15 cellular contexts compared by ENCODE assay signal in the genomic region with DNA sequence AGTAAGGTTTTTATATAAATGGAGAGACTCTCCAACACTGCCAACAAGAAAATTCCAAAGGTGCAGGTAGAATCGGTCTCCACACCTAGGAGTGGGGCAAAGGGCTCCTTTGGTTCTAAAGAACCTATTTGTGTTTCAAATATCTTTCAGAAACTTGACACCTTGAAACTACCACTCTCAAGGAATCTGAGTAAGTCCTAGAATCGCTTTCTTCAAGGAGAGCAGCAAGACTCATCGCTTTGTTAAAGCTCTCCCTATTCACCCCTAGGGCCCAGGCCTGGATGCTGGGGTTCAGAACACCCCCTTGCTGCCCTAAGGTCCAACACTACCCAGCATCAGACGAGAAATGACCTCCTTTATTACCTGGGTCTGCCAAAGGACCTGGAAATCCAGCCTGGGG. TPM values are rescaled to one million over a fixed set of nuclear protein-coding genes. Genes with fewer than 3 reads are reported as not detected.
A peak's percentile ranks its signal among the peaks of the same experiment; 100 is the strongest.
DNase-seq lines count a peak whose midpoint lies in the region; ATAC-seq, FAIRE-seq and TF ChIP-seq lines count a peak whose summit lies in the region.
"Had no signal": no experiment of that assay in that cellular context is flagged by ENCODE, and none has a peak within 500 bp of the region (broad histone marks: within the 10 kb centered on the region; RNA-seq: fewer than 3 reads in every experiment).

No MANE protein-coding gene starts in this region.

- H3K9me3 Mint-ChIP-seq in activated CD4-positive, alpha-beta T cell treated with anti-CD3 and anti-CD28 coated beads for 36 hours (ENCODE audit: low read depth) = no peaks in the 10 kb centered on the region
- peaks cover 5% of the 10 kb centered on the region for H3K9me3 Mint-ChIP-seq in activated B cell treated with CpG ODN at 0.5 μM for 24 hours

- H3K4me3 Mint-ChIP-seq in activated CD4-positive, alpha-beta T cell treated with anti-CD3 and anti-CD28 coated beads for 36 hours = peak overlapping the region; percentile 65
- peak overlapping the region; percentile 42 for H3K4me3 Mint-ChIP-seq in activated B cell treated with CpG ODN at 0.5 μM for 24 hours

- CTCF ChIA-PET in activated CD4-positive, alpha-beta T cell treated with anti-CD3 and anti-CD28 coated beads for 36 hours (lab: Charles Lee) = interaction anchor here (0.7 to 1.0 kb wide), 3 partner anchors 83 to 1187 kb away, joined by 3 to 5 read pairs (median 4); partner anchors contain the start of gene ENPP4
- CTCF ChIA-PET in activated B cell treated with CpG ODN at 0.5 μM for 24 hours (lab: Charles Lee) = no interaction called here

- ATAC-seq in activated CD4-positive, alpha-beta T cell treated with anti-CD3 and anti-CD28 coated beads for 36 hours = no peak
- ATAC-seq in activated B cell treated with CpG ODN at 0.5 μM for 24 hours (ENCODE audit: low read depth) (no peak), HG02885 (IDR thresholded peaks at IDR 0.05; ENCODE audit: poor library complexity, unreplicated experiment) (no peak)
- ATAC-seq: A549 had no signal

- H3K9me3 ChIP-seq in small intestine (ENCODE audit: control insufficient read depth, low read depth) = no peaks in the 10 kb centered on the region
- H3K9me3 ChIP-seq: A549, suprapubic skin had no signal

- no peak for TF ChIP-seq CTCF in activated B cell treated with CpG ODN at 0.5 μM for 24 hours (IDR thresholded peaks at IDR 0.05)

- no peaks in the 10 kb centered on the region for H3K36me3 ChIP-seq in small intestine (ENCODE audit: control insufficient read depth in 2 of 2, insufficient read depth in 2 of 2, low read length in 2 of 2)
- H3K36me3 ChIP-seq: suprapubic skin had no signal

- FAIRE-seq in small intestine (lab: Jason Lieb, UNC) = no peak
- FAIRE-seq: A549 had no signal

- peaks cover 11 to 21% of the 10 kb centered on the region in 2 donors for H3K4me1 ChIP-seq in small intestine (ENCODE audit: control insufficient read depth in 2 of 2, insufficient read depth in 1 of 2, low read depth in 1 of 2, low read length in 1 of 2)

- peak overlapping the region in 1 of 2 donors; percentile 27 for H3K4me3 ChIP-seq in small intestine (ENCODE audit: low read depth in 1 of 2, low read length in 2 of 2)
- H3K4me3 ChIP-seq: A549 had no signal

- no peak overlapping the region for H3K27ac Mint-ChIP-seq in activated CD4-positive, alpha-beta T cell treated with anti-CD3 and anti-CD28 coated beads for 36 hours
- no peak overlapping the region for H3K27ac Mint-ChIP-seq in activated B cell treated with CpG ODN at 0.5 μM for 24 hours

- peaks cover 0 to 1% of the 10 kb centered on the region in 2 donors for H3K27me3 ChIP-seq in small intestine (ENCODE audit: control insufficient read depth in 2 of 2, insufficient read depth in 2 of 2, low read length in 2 of 2)

- POLR2A ChIA-PET in activated CD4-positive, alpha-beta T cell treated with anti-CD3 and anti-CD28 coated beads for 36 hours (lab: Charles Lee) = interaction anchor here (1.6 kb wide), 1 partner anchor 90 kb away, joined by 6 read pairs; no protein-coding TSS in a partner anchor
- POLR2A ChIA-PET in activated B cell treated with CpG ODN at 0.5 μM for 24 hours (lab: Charles Lee) = no interaction called here

- H3K4me1 Mint-ChIP-seq in activated CD4-positive, alpha-beta T cell treated with anti-CD3 and anti-CD28 coated beads for 36 hours = peaks cover 54% of the 10 kb centered on the region
- H3K4me1 Mint-ChIP-seq in activated B cell treated with CpG ODN at 0.5 μM for 24 hours = peaks cover 46% of the 10 kb centered on the region

- H3K27me3 Mint-ChIP-seq in activated CD4-positive, alpha-beta T cell treated with anti-CD3 and anti-CD28 coated beads for 36 hours = peaks cover 14% of the 10 kb centered on the region
- H3K27me3 Mint-ChIP-seq in activated B cell treated with CpG ODN at 0.5 μM for 24 hours = peaks cover 8% of the 10 kb centered on the region

- intact Hi-C loops in activated CD4-positive, alpha-beta T cell treated with anti-CD3 and anti-CD28 coated beads for 36 hours (cut with DNase I, micrococcal nuclease) = loop anchor here (1.0 to 10.0 kb wide), 5 partner anchors 91 to 1079 kb away; no protein-coding TSS in a partner anchor
- intact Hi-C loops in activated B cell treated with CpG ODN at 0.5 μM for 24 hours (cut with micrococcal nuclease) = loop anchor here (5.0 to 10.0 kb wide), 2 partner anchors 179 to 209 kb away; no protein-coding TSS in a partner anchor

- peak; percentile 10 for DNase-seq in activated CD4-positive, alpha-beta T cell treated with anti-CD3 and anti-CD28 coated beads for 36 hours
- no peak for DNase-seq in activated CD4-positive, alpha-beta T cell treated with anti-CD3 and anti-CD28 coated beads, Interleukin-2, amount 50 U/mL, for 4 hours
- DNase-seq in activated B cell treated with CpG ODN at 0.5 μM for 24 hours (no peak), iPS-NIHi11 (ENCODE audit: low spot score) (peak; percentile 16), small intestine (no peak), islet precursor cell (no peak), NCI-H187 (lab: John Stamatoyannopoulos, UW) (no peak)
- DNase-seq: activated CD8-positive, alpha-beta memory T cell treated with anti-CD3 and anti-CD28 coated beads for 24 hours; cortex of kidney; NCI-H1105 treated with DMSO at 0.1 percent for 48 hours; NCI-H510A had no signal

- peak overlapping the region; percentile 30 to 43 for H3K27ac ChIP-seq in small intestine (ENCODE audit: low read depth in 1 of 2, low read length in 1 of 2)
- H3K27ac ChIP-seq: A549, suprapubic skin had no signal

- H3K36me3 Mint-ChIP-seq in activated CD4-positive, alpha-beta T cell treated with anti-CD3 and anti-CD28 coated beads for 36 hours (ENCODE audit: low read depth) = no peaks in the 10 kb centered on the region
- no peaks in the 10 kb centered on the region for H3K36me3 Mint-ChIP-seq in activated B cell treated with CpG ODN at 0.5 μM for 24 hours (ENCODE audit: low read depth)

- WGBS in small intestine, 3 donors = 65 to 84% (median 77%) methylated on average over 4 of the region's 4 CpGs

RNA-seq across cellular contexts. Expression of gene CLIC5, which starts 2.0 kb away (rescaled TPM):
- total RNA-seq in activated CD4-positive, alpha-beta T cell treated with anti-CD3 and anti-CD28 coated beads for 36 hours = 1 to 10 TPM; 2.2 to 3.7 TPM
- 2.3 and 2.5 TPM in 2 replicates for total RNA-seq in activated B cell treated with CpG ODN at 0.5 μM for 24 hours
- polyA plus RNA-seq in small intestine = 10 to 100 TPM in 2 of 3 donors, 1 to 10 TPM in 1; 9.3 to 24.0 (median 19.5) TPM
- total RNA-seq: fibroblast of lung had no signal
- polyA plus RNA-seq: A549 had no signal

Comparison
In these comparisons a context has a peak if more than half of its experiments do, and no peak if none do; other contexts are left out.
1. DNase-seq: peak in activated CD4-positive, alpha-beta T cell treated with anti-CD3 and anti-CD28 coated beads for 36 hours (single experiment) and iPS-NIHi11 (single experiment); none in activated CD4-positive, alpha-beta T cell treated with anti-CD3 and anti-CD28 coated beads, Interleukin-2, amount 50 U/mL, for 4 hours (0 of 2), activated B cell treated with CpG ODN at 0.5 μM for 24 hours (single experiment), small intestine (single experiment), islet precursor cell (single experiment) and NCI-H187 (0 of 2).